Comparison of ENCODE assay signal across 9 cellular contexts in the genomic region with DNA sequence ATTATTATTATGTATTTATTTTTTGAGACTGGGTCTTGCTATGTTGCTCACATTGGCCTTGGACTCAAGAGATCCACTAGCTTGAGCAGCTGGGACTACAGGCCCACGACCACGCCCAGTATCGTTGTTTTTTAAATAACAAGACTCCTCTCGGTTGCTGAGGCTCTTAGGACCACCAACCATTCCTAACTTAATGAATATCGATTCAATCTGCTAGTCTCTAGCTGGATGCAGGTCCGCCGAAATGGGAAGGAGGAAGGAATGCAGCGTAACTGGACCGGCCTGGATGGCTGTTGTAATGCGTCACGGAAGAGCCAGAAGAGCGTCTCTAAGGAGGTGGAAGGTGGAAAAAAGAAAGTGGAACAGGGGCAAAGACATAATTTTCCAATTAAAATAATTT. TPM values are rescaled to one million over a fixed set of nuclear protein-coding genes. Genes with fewer than 3 reads are reported as not detected.
DNase-seq lines count a peak whose midpoint lies in the region; ATAC-seq and TF ChIP-seq lines count a peak whose summit lies in the region.
"Had no signal": no experiment of that assay in that cellular context is flagged by ENCODE, and none has a peak within 500 bp of the region (broad histone marks: within the 10 kb centered on the region; RNA-seq: fewer than 3 reads in every experiment).

No MANE protein-coding gene starts in this region.

- H3K27ac ChIP-seq in gastroesophageal sphincter (peak overlapping the region; percentile 93 to 99 (median 97)), skin epidermis (peak overlapping the region in 20 of 21 experiments; percentile 91 to 100 (median 99))

- ATAC-seq in gastroesophageal sphincter (no peak), GM19395 (IDR thresholded peaks at IDR 0.05; ENCODE audit: unreplicated experiment) (no peak), GM21390 (IDR thresholded peaks at IDR 0.05; ENCODE audit: unreplicated experiment) (no peak)

- WGBS in gastroesophageal sphincter (ENCODE audit: low coverage in 1 of 2), 2 donors = 54 to 69% methylated on average over 11 to 12 of the region's 12 CpGs

- H3K4me1 ChIP-seq in HAP-1 (peaks cover 74% of the 10 kb centered on the region), gastroesophageal sphincter (peaks cover 16 to 72% (median 41%) of the 10 kb centered on the region in 3 donors)

- H3K27me3 ChIP-seq in HAP-1 (ENCODE audit: low read depth) = no peaks in the 10 kb centered on the region; the same call in 1 of the 2 replicates
- no peaks in the 10 kb centered on the region for H3K27me3 ChIP-seq in gastroesophageal sphincter

- no peak for TF ChIP-seq CTCF in WI38 (IDR thresholded peaks at IDR 0.05; ENCODE audit: low read depth, low read length)
- TF ChIP-seq CTCF in gastroesophageal sphincter (IDR thresholded peaks at IDR 0.05) = no peak

- no peak for DNase-seq in HAP-1 (ENCODE audit: low spot score in 2 of 2)
- DNase-seq in mesenteric fat pad (ENCODE audit: low spot score) = no peak
- no peak for DNase-seq in activated effector memory CD4-positive, alpha-beta T cell treated with Interleukin-2 at 50 U/mL for 16 hours
- DNase-seq: NCI-H82 had no signal

- peak overlapping the region; percentile 89 for H3K4me3 ChIP-seq in HAP-1
- H3K4me3 ChIP-seq in WI38 (ENCODE audit: low read depth, low read length) = peak overlapping the region; percentile 96
- peak overlapping the region in 1 of 2 donors; percentile 97 for H3K4me3 ChIP-seq in gastroesophageal sphincter
- peak overlapping the region; percentile 68 to 96 (median 82) for H3K4me3 ChIP-seq in skin epidermis

- H3K36me3 ChIP-seq in HAP-1 (replicated peaks) (peaks cover 48% of the 10 kb centered on the region), gastroesophageal sphincter (peaks cover 0 to 5% of the 10 kb centered on the region in 2 donors)

- H3K9me3 ChIP-seq in HAP-1 = no peaks in the 10 kb centered on the region
- no peaks in the 10 kb centered on the region for H3K9me3 ChIP-seq in gastroesophageal sphincter

- TF ChIP-seq POLR2A in gastroesophageal sphincter (IDR thresholded peaks at IDR 0.05) = no peak

- TF ChIP-seq EP300 in gastroesophageal sphincter (IDR thresholded peaks at IDR 0.05) = no peak

- in situ Hi-C loops in HAP-1 (cut with MboI; ENCODE audit: low sequenced_read_pairs) = no loop called here

RNA-seq across cellular contexts. Expression of gene ANXA2, which starts 1.7 kb away (rescaled TPM):
- total RNA-seq in gastroesophageal sphincter (100 to 1,000 TPM; 301 to 793 (median 570) TPM), mesenteric fat pad (1,205 TPM)
